Comparison of ENCODE assay signal across 24 cellular contexts in genomic region chr4:8407316-8407715, GRCh38.
"Had no signal": no experiment of that assay in that cellular context is flagged by ENCODE, and none has a peak within 500 bp of the region (broad histone marks: within the 10 kb centered on the region; RNA-seq: fewer than 3 reads in every experiment).

No MANE protein-coding gene starts in this region.

- H3K27me3 ChIP-seq: left lung, pancreas, suprapubic skin, tibial artery, upper lobe of right lung had no signal

- ATAC-seq: right cardiac atrium; sciatic nerve; stimulated activated naive B cell treated with anti-CD40 and anti-IgM and Interleukin-4, amounts not matched to agents 10 μg/mL and 1 μg/mL and 100 μg/mL, for 72 hours; stimulated activated naive CD8-positive, alpha-beta T cell treated with anti-CD3 and anti-CD28 coated beads, Interleukin-15, Interleukin-2, amounts not matched to agents 100 U/mL and 50 U/mL, for 24 hours had no signal

- H3K4me3 ChIP-seq: left lung, lung, pancreas, prostate gland, suprapubic skin, thoracic aorta, tibial artery, upper lobe of right lung had no signal

- H3K9me3 ChIP-seq: pancreas, prostate gland, suprapubic skin, thoracic aorta, tibial artery, upper lobe of right lung had no signal

- H3K27me3 Mint-ChIP-seq: naive B cell; stimulated activated naive B cell treated with anti-CD40 and anti-IgM and Interleukin-4, amounts not matched to agents 10 μg/mL and 1 μg/mL and 100 μg/mL, for 72 hours had no signal

- H3K9me3 Mint-ChIP-seq: naive B cell; nephron; stimulated activated naive B cell treated with anti-CD40 and anti-IgM and Interleukin-4, amounts not matched to agents 10 μg/mL and 1 μg/mL and 100 μg/mL, for 72 hours had no signal

- H3K27ac ChIP-seq: left lung, pancreas, prostate gland, suprapubic skin, thoracic aorta, tibial artery, upper lobe of right lung had no signal

- H3K27ac Mint-ChIP-seq: mesothelial cell of epicardium; nephron; stimulated activated naive B cell treated with anti-CD40 and anti-IgM and Interleukin-4, amounts not matched to agents 10 μg/mL and 1 μg/mL and 100 μg/mL, for 72 hours had no signal

- H3K4me1 ChIP-seq: pancreas, prostate gland had no signal

- DNase-seq: hippocampal formation; kidney; left lung; mesendoderm; naive B cell; retina; small intestine; stimulated activated CD4-positive, alpha-beta T cell treated with anti-CD3 and anti-CD28 coated beads, Interleukin-1b, Interleukin-23, amount 100 ng/mL, for 48 hours; stimulated activated CD4-positive, alpha-beta T cell treated with anti-CD3 and anti-CD28 coated beads, Interleukin-2, amount 100 ng/mL, for 48 hours; stimulated activated CD4-positive, alpha-beta T cell treated with anti-CD3 and anti-CD28 coated beads, Interleukin-4, amount 100 ng/mL, for 4 hours; stimulated activated naive B cell treated with anti-CD40 and anti-IgM and Interleukin-4, amounts not matched to agents 10 μg/mL and 1 μg/mL and 100 μg/mL, for 72 hours; tibial artery; upper lobe of right lung had no signal

- H3K4me3 Mint-ChIP-seq: mesothelial cell of epicardium; naive B cell; nephron; neural crest cell; stimulated activated naive B cell treated with anti-CD40 and anti-IgM and Interleukin-4, amounts not matched to agents 10 μg/mL and 1 μg/mL and 100 μg/mL, for 72 hours had no signal
